11 cellular contexts compared by ENCODE assay signal in the genomic region with DNA sequence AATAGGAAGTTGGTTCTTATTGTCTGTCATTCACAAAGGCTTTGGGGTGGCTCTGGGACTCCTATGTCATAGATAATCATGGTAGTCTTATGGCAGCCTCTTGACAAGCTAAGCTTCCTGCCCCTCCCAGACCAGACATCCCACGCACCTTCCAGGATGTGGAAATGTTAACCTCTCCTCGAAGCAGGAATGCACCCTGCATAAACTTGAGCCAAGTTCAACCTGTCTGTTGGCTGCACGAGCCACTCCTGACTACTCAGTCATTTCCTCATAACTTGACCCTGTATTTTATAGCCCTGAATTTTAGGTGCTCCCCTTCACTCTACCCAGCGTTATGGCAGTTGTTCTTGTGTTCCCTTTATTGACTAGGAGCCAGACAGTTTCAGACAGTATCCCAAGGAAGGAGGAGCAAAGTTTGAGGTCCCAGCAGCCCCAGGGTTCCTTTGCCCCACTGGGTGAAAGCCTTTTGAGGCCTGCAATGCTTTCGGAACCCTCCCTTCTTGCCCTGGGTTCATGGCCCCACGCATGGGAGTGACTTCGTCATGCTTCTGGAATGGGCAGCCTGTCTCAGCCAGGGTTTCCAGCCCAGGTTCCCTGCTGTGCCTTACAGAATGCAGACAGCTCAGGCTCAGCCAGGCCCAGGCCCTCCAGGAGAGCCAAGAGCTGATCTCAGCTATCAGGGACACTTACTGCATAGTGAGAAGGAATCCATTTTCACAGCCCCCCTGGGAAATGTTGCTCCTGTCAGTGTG. TPM values are rescaled to one million over a fixed set of nuclear protein-coding genes. Genes with fewer than 3 reads are reported as not detected.
DNase-seq lines count a peak whose midpoint lies in the region; ATAC-seq and TF ChIP-seq lines count a peak whose summit lies in the region.
"Had no signal": no experiment of that assay in that cellular context is flagged by ENCODE, and none has a peak within 500 bp of the region (broad histone marks: within the 10 kb centered on the region; RNA-seq: fewer than 3 reads in every experiment).

No MANE protein-coding gene starts in this region.

- POLR2A ChIA-PET in Panc1 (lab: Charles Lee): no interaction called here

- no peak overlapping the region for H2BK5ac ChIP-seq in H9 (ENCODE audit: insufficient read length, low read length)

- H3K36me3 ChIP-seq in Panc1 (ENCODE audit: control insufficient read depth, insufficient read depth, low read length): no peaks in the 10 kb centered on the region
- H3K36me3 ChIP-seq: breast epithelium had no signal

- H3K4me3 ChIP-seq in AG09309 (ENCODE audit: control insufficient read depth, low read depth, low read length) (no peak overlapping the region), Panc1 (ENCODE audit: low read depth in 2 of 2, low read length in 2 of 2) (no peak overlapping the region), fibroblast of villous mesenchyme (ENCODE audit: low read depth, low read length) (no peak overlapping the region)
- H3K4me3 ChIP-seq: breast epithelium had no signal

- H3K27me3 Mint-ChIP-seq in endothelial cell (ENCODE audit: unreplicated experiment) (no peaks in the 10 kb centered on the region), H9 (ENCODE audit: low read depth) (no peaks in the 10 kb centered on the region)
- H3K27me3 Mint-ChIP-seq: CD4-positive, alpha-beta T cell had no signal

- no peak overlapping the region for H3K4me2 ChIP-seq in H9 (ENCODE audit: insufficient read depth, insufficient read length, low read length)

- WGBS in H9 (ENCODE audit: extremely low coverage, insufficient read length, low lambda C conversion rate): no CpG with 5 or more reads among the region's 7 CpGs

- H3K23me2 ChIP-seq in H9 (ENCODE audit: insufficient read length, low read depth, low read length, poor library complexity, severe bottlenecking): no peaks in the 10 kb centered on the region

- no peaks in the 10 kb centered on the region for H3K36me3 Mint-ChIP-seq in endothelial cell (ENCODE audit: low read depth, unreplicated experiment)
- H3K36me3 Mint-ChIP-seq in H9 (ENCODE audit: insufficient read depth in 1 of 3, low read depth in 3 of 3): no peaks in the 10 kb centered on the region

- no peaks in the 10 kb centered on the region for H3K79me1 ChIP-seq in H9 (ENCODE audit: insufficient read depth, low read depth, low read length, poor library complexity, severe bottlenecking)

- no peak overlapping the region for H3K18ac ChIP-seq in H9 (ENCODE audit: insufficient read length, low read depth, low read length)

- H3K27me3 ChIP-seq in Panc1 (ENCODE audit: control insufficient read depth, insufficient read depth, low read length) (no peaks in the 10 kb centered on the region), H9 (ENCODE audit: insufficient read depth, low read length) (no peaks in the 10 kb centered on the region)
- H3K27me3 ChIP-seq: breast epithelium had no signal

- H4K91ac ChIP-seq in H9 (ENCODE audit: insufficient read length, low read depth, low read length): no peak overlapping the region

- no peak overlapping the region for H3T11ph ChIP-seq in H9 (ENCODE audit: low read length)

- H3K9me3 Mint-ChIP-seq in endothelial cell (ENCODE audit: unreplicated experiment) (no peaks in the 10 kb centered on the region), H9 (no peaks in the 10 kb centered on the region)
- H3K9me3 Mint-ChIP-seq: CD4-positive, alpha-beta T cell had no signal

- H2BK15ac ChIP-seq in H9 (ENCODE audit: low read depth, low read length): no peak overlapping the region

- H3K14ac ChIP-seq in H9 (ENCODE audit: insufficient read depth, low read length): no peak overlapping the region

- peak; percentile 97 for ATAC-seq in Panc1
- ATAC-seq in omental fat pad (ENCODE audit: low FRiP score): peak; percentile 93
- no peak for ATAC-seq in GM21423 (IDR thresholded peaks at IDR 0.05; ENCODE audit: unreplicated experiment)

- H3K56ac ChIP-seq in H9 (ENCODE audit: insufficient read length, low read depth, low read length): no peak overlapping the region

- H4K20me1 ChIP-seq in H9 (ENCODE audit: control insufficient read depth, insufficient read depth, insufficient read length): no peaks in the 10 kb centered on the region

- no peaks in the 10 kb centered on the region for H3K9me3 ChIP-seq in Panc1 (ENCODE audit: control insufficient read depth, insufficient read depth, low read depth, low read length)
- no peaks in the 10 kb centered on the region for H3K9me3 ChIP-seq in H9 (ENCODE audit: control insufficient read depth, low read depth, low read length)
- H3K9me3 ChIP-seq: breast epithelium had no signal

- no peak overlapping the region for H3K4ac ChIP-seq in H9 (ENCODE audit: low read depth, low read length)

- no peak for TF ChIP-seq CTCF in AG09309 (IDR thresholded peaks at IDR 0.05; ENCODE audit: control insufficient read depth, insufficient read depth, low read depth, low read length, missing control alignments)
- no peak for TF ChIP-seq CTCF in Panc1 (IDR thresholded peaks at IDR 0.05)
- TF ChIP-seq CTCF in fibroblast of villous mesenchyme (IDR thresholded peaks at IDR 0.05; ENCODE audit: insufficient read depth, low read depth, low read length): no peak
- TF ChIP-seq CTCF in omental fat pad (IDR thresholded peaks at IDR 0.05): no peak
- no peak for TF ChIP-seq CTCF in endothelial cell (IDR thresholded peaks at IDR 0.05; ENCODE audit: unreplicated experiment)
- TF ChIP-seq CTCF in H9 (conservative IDR thresholded peaks at IDR 0.05): no peak

- no TSS peak for BruUV-seq in Panc1 (replicated peaks; lab: Mats Ljungman, UMichigan)

- intact Hi-C loops in Panc1 (cut with micrococcal nuclease; ENCODE audit: unreplicated experiment): no loop called here

- no peak overlapping the region for H2AK5ac ChIP-seq in H9 (ENCODE audit: insufficient read length, low read length)

- H3K4me1 Mint-ChIP-seq in endothelial cell (ENCODE audit: unreplicated experiment): peaks cover 22% of the 10 kb centered on the region
- peaks cover 21 to 31% of the 10 kb centered on the region in 2 experiments for H3K4me1 Mint-ChIP-seq in H9

- H3K27ac ChIP-seq in Panc1 (ENCODE audit: low read length) (peak overlapping the region; percentile 77), H9 (ENCODE audit: insufficient read length, low read depth, low read length) (no peak overlapping the region)
- H3K27ac ChIP-seq: VCaP had no signal

- H2BK12ac ChIP-seq in H9 (ENCODE audit: insufficient read length, low read depth, low read length): no peak overlapping the region

- no peaks in the 10 kb centered on the region for H3K79me2 ChIP-seq in H9 (ENCODE audit: insufficient read depth, low read length)

- peak; percentile 76 for DNase-seq in AG09309 (ENCODE audit: low read depth)
- peak; percentile 41 for DNase-seq in Panc1 (ENCODE audit: low read depth, low spot score)
- DNase-seq in fibroblast of villous mesenchyme (ENCODE audit: low read depth): peak; percentile 76
- peak; percentile 42 for DNase-seq in omental fat pad (ENCODE audit: low spot score)
- no peak for DNase-seq in MV-4-11 (lab: John Stamatoyannopoulos, UW)
- DNase-seq in endothelial cell (ENCODE audit: low spot score): no peak
- no peak for DNase-seq in H9
- DNase-seq: CD4-positive, alpha-beta T cell had no signal

- H3K27ac Mint-ChIP-seq in endothelial cell (ENCODE audit: unreplicated experiment) (no peak overlapping the region), H9 (no peak overlapping the region)
- H3K27ac Mint-ChIP-seq: CD4-positive, alpha-beta T cell had no signal

- CTCF ChIA-PET in Panc1 (lab: Charles Lee): no interaction called here

- H3K4me3 Mint-ChIP-seq in endothelial cell (ENCODE audit: unreplicated experiment): no peak overlapping the region
- H3K4me3 Mint-ChIP-seq in H9: no peak overlapping the region
- H3K4me3 Mint-ChIP-seq: CD4-positive, alpha-beta T cell had no signal

- H2BK120ac ChIP-seq in H9 (ENCODE audit: low read depth, low read length, poor library complexity, severe bottlenecking): no peak overlapping the region

- H4K8ac ChIP-seq in H9 (replicated peaks; ENCODE audit: insufficient read length, low read depth, low read length): no peak overlapping the region

- no peak overlapping the region for H2AFZ ChIP-seq in H9 (ENCODE audit: low read length)

- H3K9ac ChIP-seq in H9 (ENCODE audit: extremely low read depth, insufficient read length, low read length): no peak overlapping the region

- in situ Hi-C loops in Panc1 (cut with HindIII; ENCODE audit: low pct_unique_long_range_greater_than_20kb, low sequenced_read_pairs): no loop called here

- H4K5ac ChIP-seq in H9 (ENCODE audit: insufficient read length, low read depth, low read length): no peak overlapping the region

- H3K4me1 ChIP-seq in Panc1 (ENCODE audit: control insufficient read depth, insufficient read depth, low read length) (peaks cover 21% of the 10 kb centered on the region), H9 (ENCODE audit: insufficient read depth, low read length) (no peaks in the 10 kb centered on the region; the same call in 1 of the 2 replicates)
- H3K4me1 ChIP-seq: breast epithelium had no signal

- H2BK20ac ChIP-seq in H9 (ENCODE audit: low read depth, low read length, poor library complexity, severe bottlenecking): no peak overlapping the region

- H3K23ac ChIP-seq in H9 (ENCODE audit: insufficient read length, low read depth, low read length): no peak overlapping the region

RNA-seq across cellular contexts. Expression of a gene that starts 15.6 kb away (rescaled TPM):
- 25.8 TPM for total RNA-seq in Panc1 (2021; ENCODE audit: unreplicated experiment)
- 24.1 TPM for polyA plus RNA-seq in Panc1 (2012; ENCODE audit: insufficient read length)
- total RNA-seq in fibroblast of villous mesenchyme: 4.8 and 5.6 TPM in 2 replicates
- total RNA-seq in omental fat pad: 10 to 100 TPM in 2 of 4 donors, 1 to 10 TPM in 2; 6.3 to 20.7 (median 9.6) TPM
- 29.7 TPM for total RNA-seq in endothelial cell (ENCODE audit: unreplicated experiment)
- total RNA-seq in H9 (2021): 51.1 and 53.3 TPM in 2 replicates

Comparison
In these comparisons a context has a peak if more than half of its experiments do, and no peak if none do; other contexts are left out.
1. DNase-seq: peak in AG09309 (single experiment), Panc1 (single experiment), fibroblast of villous mesenchyme (single experiment) and omental fat pad (single experiment); none in MV-4-11 (single experiment), endothelial cell (single experiment) and H9 (single experiment).